28 cellular contexts compared by ENCODE assay signal in genomic region chr3:1527780-1528179, GRCh38.
"Had no signal": no experiment of that assay in that cellular context is flagged by ENCODE, and none has a peak within 500 bp of the region (broad histone marks: within the 10 kb centered on the region; RNA-seq: fewer than 3 reads in every experiment).

No MANE protein-coding gene starts in this region.

- H2AFZ ChIP-seq: neural progenitor cell had no signal

- H3K27ac Mint-ChIP-seq: immature natural killer cell; mesothelial cell of epicardium; naive B cell; natural killer cell; nephron progenitor cell; neural progenitor cell; stimulated activated naive B cell treated with anti-CD40 and anti-IgM and Interleukin-4, amounts not matched to agents 10 μg/mL and 1 μg/mL and 100 μg/mL, for 72 hours had no signal

- H3K79me2 ChIP-seq: parathyroid adenoma had no signal

- H3K4me3 Mint-ChIP-seq: immature natural killer cell; mesothelial cell of epicardium; naive B cell; natural killer cell; nephron progenitor cell; neural progenitor cell; stimulated activated naive B cell treated with anti-CD40 and anti-IgM and Interleukin-4, amounts not matched to agents 10 μg/mL and 1 μg/mL and 100 μg/mL, for 72 hours had no signal

- H3K36me3 Mint-ChIP-seq: mesothelial cell of epicardium; naive B cell; natural killer cell; neural progenitor cell; stimulated activated naive B cell treated with anti-CD40 and anti-IgM and Interleukin-4, amounts not matched to agents 10 μg/mL and 1 μg/mL and 100 μg/mL, for 72 hours had no signal

- ATAC-seq: left colon; left lung; lower lobe of right lung; natural killer cell; psoas muscle; right lobe of liver; stimulated activated naive B cell treated with anti-CD40 and anti-IgM and Interleukin-4, amounts not matched to agents 10 μg/mL and 1 μg/mL and 100 μg/mL, for 72 hours; stimulated activated naive CD8-positive, alpha-beta T cell treated with anti-CD3 and anti-CD28 coated beads, Interleukin-15, Interleukin-2, amounts not matched to agents 100 U/mL and 50 U/mL, for 24 hours; upper lobe of right lung had no signal

- H3K4me1 ChIP-seq: left lung, lower lobe of right lung, neural progenitor cell, parathyroid adenoma, psoas muscle, right atrium auricular region, right lobe of liver, stomach, testis, thyroid gland, upper lobe of right lung had no signal

- H3K4me3 ChIP-seq: left lung, lower lobe of right lung, neural progenitor cell, psoas muscle, right atrium auricular region, right lobe of liver, stomach, testis, thyroid gland, upper lobe of right lung had no signal

- H3K9ac ChIP-seq: neural progenitor cell, parathyroid adenoma had no signal

- H3K4me2 ChIP-seq: neural progenitor cell had no signal

- H3K4me1 Mint-ChIP-seq: immature natural killer cell; naive B cell; natural killer cell; nephron progenitor cell; neural progenitor cell; stimulated activated naive B cell treated with anti-CD40 and anti-IgM and Interleukin-4, amounts not matched to agents 10 μg/mL and 1 μg/mL and 100 μg/mL, for 72 hours had no signal

- H3K9me3 Mint-ChIP-seq: nephron progenitor cell, neural progenitor cell had no signal

- DNase-seq: hippocampal formation; immature natural killer cell; kidney; left colon; left lung; lower lobe of right lung; mesendoderm; naive B cell; natural killer cell; nephron progenitor cell; occipital lobe; psoas muscle; right lobe of liver; stimulated activated CD4-positive, alpha-beta T cell treated with anti-CD3 and anti-CD28 coated beads, Interleukin-12 subunit alpha, Interleukin-12 subunit beta, amount 100 ng/mL, for 4 hours; stimulated activated CD4-positive, alpha-beta T cell treated with anti-CD3 and anti-CD28 coated beads, Interleukin-15, amount 100 ng/mL, for 24 hours; stimulated activated CD4-positive, alpha-beta T cell treated with anti-CD3 and anti-CD28 coated beads, Interleukin-2, amount 100 ng/mL, for 24 hours; stimulated activated CD4-positive, alpha-beta T cell treated with anti-CD3 and anti-CD28 coated beads, Interleukin-4, amount 100 ng/mL, for 1 hour; stimulated activated naive B cell treated with anti-CD40 and anti-IgM and Interleukin-4, amounts not matched to agents 10 μg/mL and 1 μg/mL and 100 μg/mL, for 72 hours; stimulated activated naive CD8-positive, alpha-beta T cell treated with anti-CD3 and anti-CD28 coated beads, Interleukin-15, Interleukin-2, amounts not matched to agents 100 U/mL and 50 U/mL, for 24 hours; stomach; testis; thyroid gland; upper lobe of right lung had no signal

- H3K27ac ChIP-seq: left lung, lower lobe of right lung, neural progenitor cell, neutrophil, parathyroid adenoma, psoas muscle, right atrium auricular region, right lobe of liver, stomach, testis, thyroid gland, upper lobe of right lung had no signal

- H3K9me3 ChIP-seq: left lung, lower lobe of right lung, neutrophil, psoas muscle, right atrium auricular region, right lobe of liver, testis, thyroid gland, upper lobe of right lung had no signal

- H3K27me3 Mint-ChIP-seq: naive B cell; stimulated activated naive B cell treated with anti-CD40 and anti-IgM and Interleukin-4, amounts not matched to agents 10 μg/mL and 1 μg/mL and 100 μg/mL, for 72 hours had no signal

- H3K27me3 ChIP-seq: left lung, neural progenitor cell, neutrophil, right atrium auricular region, right lobe of liver, stomach, testis, thyroid gland, upper lobe of right lung had no signal

- H3K36me3 ChIP-seq: left lung, lower lobe of right lung, neural progenitor cell, neutrophil, right atrium auricular region, right lobe of liver, stomach, thyroid gland, upper lobe of right lung had no signal
